1 cellular context compared by ENCODE assay signal in the genomic region with DNA sequence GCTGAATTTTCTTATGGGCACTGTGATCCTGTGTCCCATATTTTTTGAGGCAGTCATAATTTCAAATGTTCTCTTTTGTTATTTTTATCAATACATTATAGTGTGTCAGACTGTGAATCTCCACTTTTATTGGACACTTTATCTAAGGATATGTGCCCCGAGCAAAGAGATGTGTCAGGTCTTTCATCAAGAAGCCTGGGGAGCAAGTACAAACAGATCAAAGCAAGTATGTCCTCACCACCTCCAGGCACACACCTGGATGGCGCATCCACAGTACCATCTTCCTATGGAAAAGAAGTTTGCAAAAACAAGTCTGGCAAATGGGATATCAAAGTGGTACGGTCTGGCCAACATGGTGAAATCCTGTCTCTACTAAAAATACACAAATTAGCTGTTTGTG.
TF ChIP-seq lines count a peak whose summit lies in the region.

No MANE protein-coding gene starts in this region.

TF ChIP-seq in SK-N-SH, 30 proteins besides CTCF, POLR2A, EP300 and RAD21 (continued from another document):
- TF ChIP-seq POLR2AphosphoS5 (IDR thresholded peaks at IDR 0.05; ENCODE audit: low read depth, low read length) (no peak), FOSL2 (IDR thresholded peaks at IDR 0.05; ENCODE audit: borderline replicate concordance, low read depth) (no peak), GABPA (IDR thresholded peaks at IDR 0.05; ENCODE audit: low read depth) (no peak), RXRA (IDR thresholded peaks at IDR 0.05; ENCODE audit: borderline replicate concordance, low read depth) (no peak), JUND (IDR thresholded peaks at IDR 0.05) (no peak), TAF1 (IDR thresholded peaks at IDR 0.05; ENCODE audit: borderline replicate concordance, low read depth, low read length) (no peak)
- TF ChIP-seq, protein P1, sequence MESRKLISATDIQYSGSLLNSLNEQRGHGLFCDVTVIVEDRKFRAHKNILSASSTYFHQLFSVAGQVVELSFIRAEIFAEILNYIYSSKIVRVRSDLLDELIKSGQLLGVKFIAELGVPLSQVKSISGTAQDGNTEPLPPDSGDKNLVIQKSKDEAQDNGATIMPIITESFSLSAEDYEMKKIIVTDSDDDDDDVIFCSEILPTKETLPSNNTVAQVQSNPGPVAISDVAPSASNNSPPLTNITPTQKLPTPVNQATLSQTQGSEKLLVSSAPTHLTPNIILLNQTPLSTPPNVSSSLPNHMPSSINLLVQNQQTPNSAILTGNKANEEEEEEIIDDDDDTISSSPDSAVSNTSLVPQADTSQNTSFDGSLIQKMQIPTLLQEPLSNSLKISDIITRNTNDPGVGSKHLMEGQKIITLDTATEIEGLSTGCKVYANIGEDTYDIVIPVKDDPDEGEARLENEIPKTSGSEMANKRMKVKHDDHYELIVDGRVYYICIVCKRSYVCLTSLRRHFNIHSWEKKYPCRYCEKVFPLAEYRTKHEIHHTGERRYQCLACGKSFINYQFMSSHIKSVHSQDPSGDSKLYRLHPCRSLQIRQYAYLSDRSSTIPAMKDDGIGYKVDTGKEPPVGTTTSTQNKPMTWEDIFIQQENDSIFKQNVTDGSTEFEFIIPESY (IDR thresholded peaks at IDR 0.05; ENCODE audit: borderline replicate concordance, low read depth), result no peak
- TF ChIP-seq, protein P2, sequence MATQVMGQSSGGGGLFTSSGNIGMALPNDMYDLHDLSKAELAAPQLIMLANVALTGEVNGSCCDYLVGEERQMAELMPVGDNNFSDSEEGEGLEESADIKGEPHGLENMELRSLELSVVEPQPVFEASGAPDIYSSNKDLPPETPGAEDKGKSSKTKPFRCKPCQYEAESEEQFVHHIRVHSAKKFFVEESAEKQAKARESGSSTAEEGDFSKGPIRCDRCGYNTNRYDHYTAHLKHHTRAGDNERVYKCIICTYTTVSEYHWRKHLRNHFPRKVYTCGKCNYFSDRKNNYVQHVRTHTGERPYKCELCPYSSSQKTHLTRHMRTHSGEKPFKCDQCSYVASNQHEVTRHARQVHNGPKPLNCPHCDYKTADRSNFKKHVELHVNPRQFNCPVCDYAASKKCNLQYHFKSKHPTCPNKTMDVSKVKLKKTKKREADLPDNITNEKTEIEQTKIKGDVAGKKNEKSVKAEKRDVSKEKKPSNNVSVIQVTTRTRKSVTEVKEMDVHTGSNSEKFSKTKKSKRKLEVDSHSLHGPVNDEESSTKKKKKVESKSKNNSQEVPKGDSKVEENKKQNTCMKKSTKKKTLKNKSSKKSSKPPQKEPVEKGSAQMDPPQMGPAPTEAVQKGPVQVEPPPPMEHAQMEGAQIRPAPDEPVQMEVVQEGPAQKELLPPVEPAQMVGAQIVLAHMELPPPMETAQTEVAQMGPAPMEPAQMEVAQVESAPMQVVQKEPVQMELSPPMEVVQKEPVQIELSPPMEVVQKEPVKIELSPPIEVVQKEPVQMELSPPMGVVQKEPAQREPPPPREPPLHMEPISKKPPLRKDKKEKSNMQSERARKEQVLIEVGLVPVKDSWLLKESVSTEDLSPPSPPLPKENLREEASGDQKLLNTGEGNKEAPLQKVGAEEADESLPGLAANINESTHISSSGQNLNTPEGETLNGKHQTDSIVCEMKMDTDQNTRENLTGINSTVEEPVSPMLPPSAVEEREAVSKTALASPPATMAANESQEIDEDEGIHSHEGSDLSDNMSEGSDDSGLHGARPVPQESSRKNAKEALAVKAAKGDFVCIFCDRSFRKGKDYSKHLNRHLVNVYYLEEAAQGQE (IDR thresholded peaks at IDR 0.05; ENCODE audit: low read depth, low read length), result no peak
